In the genomic region with DNA sequence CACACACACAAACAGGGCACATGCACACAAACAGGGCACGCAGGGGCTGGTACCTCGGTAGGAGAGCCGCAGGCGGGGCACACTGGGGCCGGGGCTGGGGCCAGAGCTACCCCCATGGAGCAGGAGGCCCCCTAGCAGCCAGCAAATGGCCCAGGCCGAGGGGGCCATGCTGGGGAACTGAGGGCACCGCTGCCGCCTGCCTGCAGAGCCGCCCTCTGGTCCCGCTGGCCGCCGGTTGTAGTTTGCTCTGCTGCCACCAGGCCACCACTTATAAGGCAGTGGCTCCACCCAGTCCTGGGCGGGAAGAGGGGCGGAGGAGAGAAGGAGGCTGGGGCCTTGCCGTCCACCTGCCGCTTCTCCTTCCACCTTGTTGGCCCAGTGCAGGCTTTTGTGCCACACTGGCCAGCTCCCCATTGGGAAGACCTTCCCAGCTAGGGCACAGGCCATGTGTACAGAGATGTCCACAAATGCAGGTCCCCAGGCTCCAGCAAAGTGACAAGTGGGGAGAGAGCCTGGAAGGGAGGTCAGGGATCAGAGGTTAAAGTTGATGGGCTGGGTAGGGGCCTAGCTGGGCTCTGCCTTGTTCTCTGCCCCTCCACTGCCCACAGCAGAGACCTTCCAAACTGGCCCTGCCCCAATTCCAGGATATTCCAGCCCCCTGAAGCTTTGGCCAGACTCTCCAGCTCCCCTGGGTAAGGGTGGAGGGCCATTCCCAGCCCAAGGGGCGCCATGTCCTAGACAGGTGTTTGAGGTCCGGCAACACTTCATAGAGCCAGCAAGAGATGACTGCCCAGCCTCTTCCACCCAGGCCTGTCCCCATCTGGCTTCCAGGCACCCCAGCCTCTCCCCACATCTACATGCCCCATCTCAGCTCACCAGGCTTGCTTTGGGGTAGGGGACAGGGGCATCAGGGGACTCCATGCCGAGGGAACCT, we compare ENCODE assay signal across 8 cellular contexts. TPM values are rescaled to one million over a fixed set of nuclear protein-coding genes. Genes with fewer than 3 reads are reported as not detected.
DNase-seq lines count a peak whose midpoint lies in the region; ATAC-seq and TF ChIP-seq lines count a peak whose summit lies in the region.

A gene (minus strand): TSS at position 244 of the 934 bp plus-strand sequence. CDS start 76 bp downstream, at position 168.

- no peak within 1 kb of the TSS for H3K4me3 ChIP-seq in epithelial cell of proximal tubule (ENCODE audit: low read depth, low read length)

- DNase-seq in NCI-H2227 (lab: John Stamatoyannopoulos, UW; ENCODE audit: unreplicated experiment) (peak; percentile 48), NCI-H2227 treated with DMSO at 0.1 percent for 48 hours (lab: John Stamatoyannopoulos, UW) (no peak), NOMO-1 treated with DMSO at 0.1 percent for 48 hours (lab: John Stamatoyannopoulos, UW; ENCODE audit: unreplicated experiment) (peak; percentile 78), epithelial cell of proximal tubule (ENCODE audit: low read depth) (no peak)
- peak; percentile 36 for DNase-seq in activated CD8-positive, alpha-beta memory T cell treated with anti-CD3 and anti-CD28 coated beads, Interleukin-2, amount 50 U/mL, for 24 hours (ENCODE audit: extremely low read depth)

- no peaks in the 10 kb centered on the region for H3K36me3 Mint-ChIP-seq in nephron (ENCODE audit: low read depth)

- TF ChIP-seq CTCF in epithelial cell of proximal tubule (conservative IDR thresholded peaks at IDR 0.05; ENCODE audit: low read depth, low read length) (peak; percentile 41), nephron (IDR thresholded peaks at IDR 0.05; ENCODE audit: unreplicated experiment in 3 of 3) (peak; percentile 58 to 72 (median 66)), subcutaneous adipose tissue (IDR thresholded peaks at IDR 0.05; ENCODE audit: low read depth) (no peak)

- peaks cover 11% of the 10 kb centered on the region for H3K27me3 Mint-ChIP-seq in nephron (ENCODE audit: low read depth)

- peak within 1 kb of the TSS; percentile 64 to 78 (median 64) for H3K4me3 Mint-ChIP-seq in nephron

- peak within 1 kb of the TSS in 1 of 3 experiments; percentile 43 for H3K27ac Mint-ChIP-seq in nephron

- peak; percentile 86 for ATAC-seq in HG03066 (IDR thresholded peaks at IDR 0.05; ENCODE audit: low read depth, unreplicated experiment)

- H3K9me3 Mint-ChIP-seq in nephron = no peaks in the 10 kb centered on the region

- peaks cover 28% of the 10 kb centered on the region for H3K4me1 Mint-ChIP-seq in nephron

RNA-seq across cellular contexts. Expression of the gene that starts here (rescaled TPM):
- 0.43 and 5.1 TPM in 2 replicates for total RNA-seq in epithelial cell of proximal tubule
- 100 to 1,000 TPM in 3 of 4 donors, 10 to 100 TPM in 1; 97.3 to 373 (median 164) TPM for total RNA-seq in subcutaneous adipose tissue

Comparison
In these comparisons a context has a peak if more than half of its experiments do, and no peak if none do; other contexts are left out.
1. RNA of the gene that starts here (total RNA-seq): 97.3 to 373 TPM in subcutaneous adipose tissue; 0.43 to 5.1 TPM in epithelial cell of proximal tubule; every median in the first group is over 10 times any median in the second.
2. DNase-seq: peak in NCI-H2227 (single experiment), NOMO-1 treated with DMSO at 0.1 percent for 48 hours (single experiment) and activated CD8-positive, alpha-beta memory T cell treated with anti-CD3 and anti-CD28 coated beads, Interleukin-2, amount 50 U/mL, for 24 hours (single experiment); none in NCI-H2227 treated with DMSO at 0.1 percent for 48 hours (single experiment) and epithelial cell of proximal tubule (single experiment).